15 cellular contexts compared by ENCODE assay signal in the genomic region with DNA sequence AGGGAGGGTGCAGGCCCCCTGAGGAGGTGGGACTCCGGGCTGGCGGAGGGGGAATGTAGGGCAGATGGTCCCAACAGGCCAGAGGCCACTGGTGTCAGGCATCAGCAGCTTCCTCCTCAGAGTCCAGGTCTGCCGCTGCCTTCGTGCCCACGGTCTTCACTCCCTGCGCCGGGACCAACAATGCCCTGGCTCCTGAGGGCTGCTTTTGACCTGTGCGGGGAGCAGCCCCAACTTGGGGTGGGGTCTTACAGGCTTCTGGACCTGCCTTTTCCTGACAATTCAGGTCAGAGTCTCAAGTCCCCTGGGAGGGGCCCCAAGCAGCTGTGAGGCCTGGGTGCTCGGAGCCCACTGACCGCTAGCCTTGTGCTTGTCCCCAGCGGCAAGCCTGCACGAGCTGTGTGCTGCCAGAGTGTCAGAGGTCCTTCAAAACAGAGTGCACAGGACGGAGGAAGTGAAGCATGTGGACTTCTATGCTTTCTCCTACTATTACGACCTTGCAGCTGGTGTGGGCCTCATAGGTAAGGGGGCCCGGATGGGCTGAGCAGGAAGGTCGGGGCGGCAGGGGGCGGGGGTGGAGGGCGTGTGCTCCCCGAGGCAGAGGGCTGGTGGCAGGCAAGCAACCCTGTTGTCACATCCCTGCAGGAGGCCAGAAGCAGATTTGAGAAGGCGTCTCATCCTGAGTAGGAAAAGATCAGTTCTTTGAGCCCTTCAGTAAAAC. TPM values are rescaled to one million over a fixed set of nuclear protein-coding genes. Genes with fewer than 3 reads are reported as not detected.
A peak's percentile ranks its signal among the peaks of the same experiment; 100 is the strongest.
DNase-seq lines count a peak whose midpoint lies in the region; ATAC-seq and TF ChIP-seq lines count a peak whose summit lies in the region.
"Had no signal": no experiment of that assay in that cellular context is flagged by ENCODE, and none has a peak within 500 bp of the region (broad histone marks: within the 10 kb centered on the region; RNA-seq: fewer than 3 reads in every experiment).

No MANE protein-coding gene starts in this region.

- H3K23ac ChIP-seq in IMR-90 (ENCODE audit: low read depth, low read length): no peak overlapping the region

- H3K27ac ChIP-seq in IMR-90 (ENCODE audit: insufficient read depth, low read length) (peak overlapping the region; percentile 0; the same call in 1 of the 2 replicates), mammary epithelial cell (ENCODE audit: insufficient read depth, low read depth, low read length) (peak overlapping the region; percentile 79)
- H3K27ac ChIP-seq: left lung had no signal

- H4K91ac ChIP-seq in IMR-90 (ENCODE audit: insufficient read depth, low read depth, low read length): peak overlapping the region; percentile 52

- in situ Hi-C loops in IMR-90 (cut with MboI; ENCODE audit: low sequenced_read_pairs) (no loop called here), mammary epithelial cell (cut with MboI; ENCODE audit: low sequenced_read_pairs in 2 of 2) (loop anchor here in 1 of 2 donors (25.0 kb wide), 1 partner anchor 90 kb away; no protein-coding TSS in a partner anchor)

- ATAC-seq in IMR-90 (ENCODE audit: low read depth) (no peak), GM21367 (IDR thresholded peaks at IDR 0.05; ENCODE audit: unreplicated experiment) (no peak), GM21825 (IDR thresholded peaks at IDR 0.05; ENCODE audit: unreplicated experiment) (no peak)

- DNase-seq in Ammon's horn (ENCODE audit: low spot score) (peak; percentile 1), IMR-90 (no peak), mammary epithelial cell (no peak), mesenteric fat pad (ENCODE audit: low spot score) (peak; percentile 80), ecto neural progenitor cell (ENCODE audit: low spot score) (no peak)
- no peak for DNase-seq in effector CD4-positive, alpha-beta T cell
- DNase-seq: activated gamma-delta T cell treated with Interleukin-2 at 50 U/mL for 16 hours; C1 segment of cervical spinal cord; cerebellar nuclear complex; left lung; SIG-M5; stimulated activated CD4-positive, alpha-beta T cell treated with anti-CD3 and anti-CD28 coated beads, Interleukin-4, amount 100 ng/mL, for 1 hour had no signal

- peak overlapping the region; percentile 75 for H2AFZ ChIP-seq in IMR-90 (replicated peaks; ENCODE audit: low read length, poor library complexity)
- no peak overlapping the region for H2AFZ ChIP-seq in mammary epithelial cell (ENCODE audit: low read depth, low read length)

- BruUV-seq in IMR-90 (replicated peaks; lab: Mats Ljungman, UMichigan) (no TSS peak), mammary epithelial cell (replicated peaks; lab: Mats Ljungman, UMichigan) (no TSS peak)

- H4K5ac ChIP-seq in IMR-90 (ENCODE audit: low read depth, low read length): no peak overlapping the region

- peak overlapping the region; percentile 7 for H2BK5ac ChIP-seq in IMR-90 (ENCODE audit: low read depth, low read length, poor library complexity, severe bottlenecking)

- H3K27me3 ChIP-seq in IMR-90 (ENCODE audit: control insufficient read depth, insufficient read depth, low read length) (no peaks in the 10 kb centered on the region), mammary epithelial cell (ENCODE audit: insufficient read depth, low read length) (no peaks in the 10 kb centered on the region)
- H3K27me3 ChIP-seq: foreskin keratinocyte, left lung had no signal

- WGBS in IMR-90 (ENCODE audit: extremely low coverage in 2 of 2, insufficient read length in 1 of 2), 2 experiments: 70% methylated on average over 7 of the region's 21 CpGs; no CpG with 5 or more reads in 1 of the 2 experiments
- whole genome bisulfite sequencing in mammary epithelial cell (ENCODE audit: low coverage, missing lambda C conversion rate): 93% methylated on average over 9 of the region's 21 CpGs

- H2BK20ac ChIP-seq in IMR-90 (ENCODE audit: low read depth, low read length): peak overlapping the region; percentile 49; the same call in 1 of the 2 replicates

- dilution Hi-C loops in IMR-90 (cut with HindIII; ENCODE audit: low sequenced_read_pairs, unreplicated experiment) (no loop called here), mammary epithelial cell (cut with HindIII; ENCODE audit: low sequenced_read_pairs) (no loop called here)

- peaks cover 12% of the 10 kb centered on the region for H3K9me1 ChIP-seq in IMR-90 (ENCODE audit: insufficient read depth, low read length)

- no peak overlapping the region for H3K56ac ChIP-seq in IMR-90 (ENCODE audit: extremely low read depth, insufficient read depth, low read length)

- TF ChIP-seq POLR2A in IMR-90 (IDR thresholded peaks at IDR 0.05; ENCODE audit: low read depth, low read length): no peak

- H3K18ac ChIP-seq in IMR-90 (ENCODE audit: low read depth, low read length): no peak overlapping the region

- H3K4ac ChIP-seq in IMR-90 (ENCODE audit: low read depth, low read length): peak overlapping the region; percentile 77

- peak overlapping the region; percentile 83 for H2BK120ac ChIP-seq in IMR-90 (ENCODE audit: low read depth, low read length)

- H2AK9ac ChIP-seq in IMR-90 (replicated peaks; ENCODE audit: low read depth, low read length, poor library complexity): peak overlapping the region; percentile 83

- H3K14ac ChIP-seq in IMR-90 (replicated peaks; ENCODE audit: low read depth, low read length): peak overlapping the region; percentile 43; the same call in 1 of the 2 replicates

- H3K79me1 ChIP-seq in IMR-90 (ENCODE audit: low read depth in 1 of 2, low read length in 2 of 2): peaks cover 0 to 11% of the 10 kb centered on the region in 2 experiments; a peak in 2 of 4 replicates

- no peaks in the 10 kb centered on the region for H4K20me1 ChIP-seq in IMR-90 (ENCODE audit: insufficient read depth, low read length)
- H4K20me1 ChIP-seq in mammary epithelial cell (ENCODE audit: insufficient read depth, low read length): no peaks in the 10 kb centered on the region

- H3K4me3 ChIP-seq in IMR-90 (ENCODE audit: insufficient read depth, low read depth, low read length) (no peak overlapping the region), mammary epithelial cell (replicated peaks in 1 of 3; ENCODE audit: insufficient read depth in 1 of 3, low read depth in 2 of 3, low read length in 3 of 3) (no peak overlapping the region)
- H3K4me3 ChIP-seq: left lung had no signal

- intact Hi-C loops in IMR-90 (cut with micrococcal nuclease) (loop anchor here (2.0 kb wide), 1 partner anchor 26 kb away; a partner anchor contains a TSS), mammary epithelial cell (cut with micrococcal nuclease) (loop anchor here (1.0 kb wide), 2 partner anchors 16 to 26 kb away; a partner anchor contains a TSS)

- peak overlapping the region in 1 of 2 experiments; percentile 42; a peak in 1 of 4 replicates for H4K8ac ChIP-seq in IMR-90 (ENCODE audit: low read depth in 2 of 2, low read length in 2 of 2)

- peaks cover 21% of the 10 kb centered on the region for H3K79me2 ChIP-seq in mammary epithelial cell (ENCODE audit: insufficient read depth, low read length)

- CTCF ChIA-PET in IMR-90 (lab: Yijun Ruan, JAX) (interaction anchor here (1.3 kb wide), 1 partner anchor 25 kb away, joined by 6 read pairs; no protein-coding TSS in a partner anchor), mammary epithelial cell (lab: Charles Lee; ENCODE audit: low non-redundant PET) (interaction anchor here (0.5 to 1.2 kb wide), 3 partner anchors 24 to 229 kb away, joined by 3 to 11 read pairs (median 4); a partner anchor contains a TSS)

- peak overlapping the region; percentile 90 for H2AK5ac ChIP-seq in IMR-90 (ENCODE audit: low read depth, low read length)

- H2BK15ac ChIP-seq in IMR-90 (ENCODE audit: low read depth, low read length): peak overlapping the region; percentile 9; the same call in 2 of the 3 replicates

- H3K9ac ChIP-seq in IMR-90 (ENCODE audit: low read depth, low read length) (no peak overlapping the region), mammary epithelial cell (ENCODE audit: insufficient read depth, low read length) (no peak overlapping the region)

- no peak for TF ChIP-seq RAD21 in IMR-90 (IDR thresholded peaks at IDR 0.05; ENCODE audit: low read length)

- H3K36me3 ChIP-seq in IMR-90 (ENCODE audit: control insufficient read depth, insufficient read depth, low read length): peaks cover 18% of the 10 kb centered on the region
- H3K36me3 ChIP-seq in mammary epithelial cell (ENCODE audit: insufficient read depth, low read length): peaks cover 14% of the 10 kb centered on the region

- POLR2A ChIA-PET in IMR-90 (lab: Charles Lee; ENCODE audit: unreplicated experiment): no interaction called here

- no peak for TF ChIP-seq CTCF in IMR-90 (conservative IDR thresholded peaks at IDR 0.05; ENCODE audit: low read depth, low read length)
- no peak for TF ChIP-seq CTCF in mammary epithelial cell (conservative IDR thresholded peaks at IDR 0.05 in 1 of 2, IDR thresholded peaks at IDR 0.05 in 1 of 2; ENCODE audit: extremely low read depth in 1 of 2, insufficient read depth in 1 of 2, low read depth in 1 of 2, low read length in 2 of 2)

- H3K4me2 ChIP-seq in IMR-90 (ENCODE audit: low read depth, low read length) (no peak overlapping the region), mammary epithelial cell (ENCODE audit: insufficient read depth, low read depth, low read length) (no peak overlapping the region)

- H3K9me3 ChIP-seq in IMR-90 (ENCODE audit: control insufficient read depth, insufficient read depth, low read length) (no peaks in the 10 kb centered on the region), mammary epithelial cell (replicated peaks; ENCODE audit: insufficient read depth, low read length) (no peaks in the 10 kb centered on the region)
- H3K9me3 ChIP-seq: left lung had no signal

- H3K4me1 ChIP-seq in IMR-90 (ENCODE audit: control insufficient read depth, insufficient read depth, low read length): peaks cover 10% of the 10 kb centered on the region
- H3K4me1 ChIP-seq in mammary epithelial cell (ENCODE audit: insufficient read depth, low read length): peaks cover 51% of the 10 kb centered on the region

TF ChIP-seq in IMR-90, 13 proteins besides CTCF, POLR2A, EP300 and RAD21 (continues in another document):
- TF ChIP-seq FOS (IDR thresholded peaks at IDR 0.05; ENCODE audit: low read depth, low read length) (no peak), RFX5 (IDR thresholded peaks at IDR 0.05; ENCODE audit: low read depth, low read length) (no peak)

RNA-seq across cellular contexts. Expression of a gene that starts 25.3 kb away (rescaled TPM):
- total RNA-seq in IMR-90 (2012; rRNA removed): 72.4 and 81.4 TPM in 2 replicates
- polyA plus RNA-seq in IMR-90 (2012; rRNA removed): 83.1 TPM in 2 replicates
- 62.2 and 67.4 TPM in 2 replicates for polyA plus RNA-seq in IMR-90 (2012; cell fraction: cytosol; rRNA removed)
- 106 and 206 TPM in 2 replicates for polyA plus RNA-seq in IMR-90 (2012; cell fraction: nucleus; rRNA removed; ENCODE audit: low replicate concordance)
- 1,000 to 10,000 TPM in 1 of 2 donors, 100 to 1,000 TPM in 1; 475 to 1,432 TPM for total RNA-seq in mammary epithelial cell
- 284 TPM for polyA plus RNA-seq in mammary epithelial cell
- 595 TPM for polyA minus RNA-seq in mammary epithelial cell
- total RNA-seq in mesenteric fat pad: 121 TPM

RNA-seq across cellular contexts. Expression of a gene that starts 27.1 kb away (rescaled TPM):
- total RNA-seq in IMR-90 (2012; rRNA removed) (53.6 and 61.1 TPM in 2 replicates), mammary epithelial cell (100 to 1,000 TPM in 1 of 2 donors, 10 to 100 TPM in 1; 82.9 to 130 TPM), mesenteric fat pad (54.3 TPM)
- polyA plus RNA-seq in IMR-90 (2012; rRNA removed) (98.4 and 98.6 TPM in 2 replicates), mammary epithelial cell (127 TPM)
- polyA plus RNA-seq in IMR-90 (2012; cell fraction: cytosol; rRNA removed): 79.7 and 106 TPM in 2 replicates
- polyA plus RNA-seq in IMR-90 (2012; cell fraction: nucleus; rRNA removed; ENCODE audit: low replicate concordance): 204 and 302 TPM in 2 replicates
- polyA minus RNA-seq in mammary epithelial cell: 195 TPM

Comparison
In these comparisons a context has a peak if more than half of its experiments do, and no peak if none do; other contexts are left out.
1. DNase-seq: peak in Ammon's horn (single experiment) and mesenteric fat pad (single experiment); none in IMR-90 (single experiment), mammary epithelial cell (single experiment), ecto neural progenitor cell (single experiment) and effector CD4-positive, alpha-beta T cell (single experiment).